Comparison of ENCODE assay signal across 8 cellular contexts in genomic region chr4:86594559-86595425, GRCh38. TPM values are rescaled to one million over a fixed set of nuclear protein-coding genes. Genes with fewer than 3 reads are reported as not detected.
DNase-seq lines count a peak whose midpoint lies in the region; ATAC-seq, FAIRE-seq and TF ChIP-seq lines count a peak whose summit lies in the region.

No MANE protein-coding gene starts in this region.

- no peaks in the 10 kb centered on the region for H3K36me3 ChIP-seq in GM06990 (ENCODE audit: control insufficient read depth, insufficient read depth, low read length)

- peak; percentile 42 for DNase-seq in A172 (ENCODE audit: low spot score)
- DNase-seq in GM06990 (ENCODE audit: extremely low read depth, insufficient read length): peak; percentile 41
- peak; percentile 24 to 57 for DNase-seq in NCI-H524 (lab: John Stamatoyannopoulos, UW)
- DNase-seq in activated T-helper 9 cell treated with anti-CD3 and anti-CD28 coated beads, Interleukin-2, amount 50 U/mL, for 16 hours (ENCODE audit: low read depth): peak; percentile 24
- peak; percentile 18 to 41 for DNase-seq in frontal cortex (ENCODE audit: low spot score in 2 of 2)
- DNase-seq in neural crest cell (ENCODE audit: low read depth, low spot score): no peak

- no peaks in the 10 kb centered on the region for H3K9me3 Mint-ChIP-seq in neural crest cell

- ATAC-seq in HG02763 (IDR thresholded peaks at IDR 0.05; ENCODE audit: unreplicated experiment) (peak; percentile 19), HG03457 (IDR thresholded peaks at IDR 0.05; ENCODE audit: unreplicated experiment) (no peak)

- no peak for FAIRE-seq in frontal cortex (lab: Jason Lieb, UNC)

- H3K4me3 Mint-ChIP-seq in neural crest cell: peak overlapping the region; percentile 98

- H3K36me3 Mint-ChIP-seq in neural crest cell (ENCODE audit: low read depth): no peaks in the 10 kb centered on the region

- H3K4me3 ChIP-seq in GM06990 (replicated peaks; ENCODE audit: low read depth, low read length): peak overlapping the region; percentile 55

- H3K27me3 ChIP-seq in GM06990 (replicated peaks; ENCODE audit: control insufficient read depth, insufficient read depth, low read length): no peaks in the 10 kb centered on the region; the same call in none of the 2 replicates

- no peaks in the 10 kb centered on the region for H3K27me3 Mint-ChIP-seq in neural crest cell (ENCODE audit: low read depth)

- H3K4me1 Mint-ChIP-seq in neural crest cell: peaks cover 53% of the 10 kb centered on the region

- TF ChIP-seq CTCF in GM06990 (IDR thresholded peaks at IDR 0.05; ENCODE audit: insufficient read depth, low read length, poor library complexity, severe bottlenecking) (no peak), neural crest cell (conservative IDR thresholded peaks at IDR 0.05) (peak; percentile 43)

- H3K27ac Mint-ChIP-seq in neural crest cell (ENCODE audit: unreplicated experiment): peak overlapping the region; percentile 97

RNA-seq across cellular contexts. Expression of gene PTPN13, which starts 0.7 kb away (rescaled TPM):
- total RNA-seq in A172 (2014; rRNA removed; shearing (Covaris generic)): 5.9 and 7.0 TPM in 2 replicates
- total RNA-seq in frontal cortex (55.8 TPM), neural crest cell (65.6 and 70.5 TPM in 2 replicates)
